In genomic region chr15:25678498-25678865, GRCh38 we compare ENCODE assay signal across 25 cellular contexts.
DNase-seq lines count a peak whose midpoint lies in the region; ATAC-seq, FAIRE-seq and TF ChIP-seq lines count a peak whose summit lies in the region.
"Had no signal": no experiment of that assay in that cellular context is flagged by ENCODE, and none has a peak within 500 bp of the region (broad histone marks: within the 10 kb centered on the region; RNA-seq: fewer than 3 reads in every experiment).

No MANE protein-coding gene starts in this region.

- H3K27me3 ChIP-seq in H1 (replicated peaks in 1 of 4; ENCODE audit: control insufficient read depth in 3 of 4, extremely low read depth in 1 of 4, insufficient read depth in 3 of 4, low read length in 3 of 4) (no peaks in the 10 kb centered on the region), mesenchymal stem cell (ENCODE audit: control insufficient read depth in 1 of 2, insufficient read depth in 1 of 2, low read length in 2 of 2) (no peaks in the 10 kb centered on the region), sigmoid colon (no peaks in the 10 kb centered on the region)
- H3K27me3 ChIP-seq: BLaER1, MG63 had no signal

- H3K79me2 ChIP-seq in H1 (ENCODE audit: control insufficient read depth in 1 of 2, insufficient read depth in 2 of 2, low read length in 2 of 2) = no peaks in the 10 kb centered on the region

- POLR2A ChIA-PET in H1 (lab: Charles Lee; ENCODE audit: partially characterized antibody) = no interaction called here

- H3K14ac ChIP-seq in H1 (ENCODE audit: insufficient read length) (no peak overlapping the region), mesenchymal stem cell (ENCODE audit: low read length in 2 of 2) (no peak overlapping the region)

- H3K4me1 ChIP-seq in H1 (replicated peaks in 1 of 4; ENCODE audit: control insufficient read depth in 3 of 4, insufficient read depth in 4 of 4, low read length in 3 of 4) = peaks cover 0 to 7% (median 3%) of the 10 kb centered on the region in 4 experiments; a peak in 3 of 7 replicates
- peaks cover 14% of the 10 kb centered on the region for H3K4me1 ChIP-seq in mesenchymal stem cell (ENCODE audit: control insufficient read depth, insufficient read depth, low read depth, low read length)
- peaks cover 0 to 31% (median 24%) of the 10 kb centered on the region in 4 donors for H3K4me1 ChIP-seq in sigmoid colon
- H3K4me1 ChIP-seq: BLaER1 had no signal

- H2BK15ac ChIP-seq in H1 (ENCODE audit: low read length) = peak overlapping the region; percentile 36; the same call in 1 of the 2 replicates
- H2BK15ac ChIP-seq in mesenchymal stem cell (ENCODE audit: low read depth, poor library complexity, severe bottlenecking) = no peak overlapping the region

- TF ChIP-seq RAD21 in H1 (IDR thresholded peaks at IDR 0.05 in 1 of 2, conservative IDR thresholded peaks at IDR 0.05 in 1 of 2; ENCODE audit: low read depth in 2 of 2, low read length in 2 of 2) = no peak

- H3K4me3 ChIP-seq in H1 (ENCODE audit: extremely low read depth in 1 of 4, insufficient read depth in 2 of 4, low read depth in 3 of 4, low read length in 4 of 4) (no peak overlapping the region), mesenchymal stem cell (ENCODE audit: insufficient read depth in 1 of 2, low read depth in 1 of 2, low read length in 2 of 2) (no peak overlapping the region), sigmoid colon (no peak overlapping the region)
- H3K4me3 ChIP-seq: BLaER1, GM12878, MG63, PC-9 had no signal

- H2BK5ac ChIP-seq in H1 (ENCODE audit: low read depth, low read length) = no peak overlapping the region
- H2BK5ac ChIP-seq in mesenchymal stem cell (ENCODE audit: low read depth, low read length, poor library complexity, severe bottlenecking) = no peak overlapping the region

- no peaks in the 10 kb centered on the region for H3K36me3 ChIP-seq in H1 (ENCODE audit: control insufficient read depth in 2 of 4, insufficient read depth in 4 of 4, low read length in 3 of 4)
- peaks cover 0 to 44% of the 10 kb centered on the region in 2 experiments for H3K36me3 ChIP-seq in mesenchymal stem cell (ENCODE audit: control insufficient read depth in 1 of 2, insufficient read depth in 2 of 2, low read depth in 1 of 2, low read length in 2 of 2)
- H3K36me3 ChIP-seq in sigmoid colon = peaks cover 0 to 16% (median 6%) of the 10 kb centered on the region in 4 donors
- H3K36me3 ChIP-seq: MG63 had no signal

- H3K9me3 ChIP-seq in H1 (ENCODE audit: insufficient read depth in 2 of 2, low read depth in 1 of 2, low read length in 1 of 2) (no peaks in the 10 kb centered on the region), mesenchymal stem cell (ENCODE audit: control insufficient read depth, low read length) (no peaks in the 10 kb centered on the region), sigmoid colon (no peaks in the 10 kb centered on the region)
- H3K9me3 ChIP-seq: BLaER1, MG63 had no signal

- no peak overlapping the region for H2AFZ ChIP-seq in H1 (ENCODE audit: low read length)
- no peak overlapping the region for H2AFZ ChIP-seq in mesenchymal stem cell (ENCODE audit: low read depth, low read length)
- H2AFZ ChIP-seq: PC-9 had no signal

- H3K23ac ChIP-seq in H1 (ENCODE audit: insufficient read length) (no peak overlapping the region), mesenchymal stem cell (ENCODE audit: low read length in 2 of 2) (no peak overlapping the region)

- no peak overlapping the region for H2BK120ac ChIP-seq in H1 (replicated peaks; ENCODE audit: low read depth, low read length)
- H2BK120ac ChIP-seq in mesenchymal stem cell (ENCODE audit: low read depth, low read length) = no peak overlapping the region

- DNase-seq in H1 (ENCODE audit: low read depth in 1 of 2, low spot score in 2 of 2) (no peak), mesenchymal stem cell (no peak), sigmoid colon (peak; percentile 12), NCI-H1930 (lab: John Stamatoyannopoulos, UW) (no peak)
- no peak for DNase-seq in stimulated activated CD4-positive, alpha-beta T cell treated with anti-CD3 and anti-CD28 coated beads, Interleukin-4, amount 100 ng/mL, for 1 hour
- DNase-seq in stimulated activated CD4-positive, alpha-beta T cell treated with anti-CD3 and anti-CD28 coated beads, Interleukin-1b, Interleukin-23, amount 100 ng/mL, for 48 hours = no peak
- DNase-seq: CD4-positive, alpha-beta T cell; COR-L47; DND-41; H9; HFFc6; Karpas-422; MG63; NCI-H1092; NCI-H1436; NCI-H187 treated with DMSO at 0.1 percent for 48 hours; NCI-H226; NCI-H510A treated with DMSO at 0.1 percent for 48 hours; NCI-H748 treated with DMSO at 0.1 percent for 48 hours; PC-9; SIG-M5 had no signal

- intact Hi-C loops in sigmoid colon (cut with DNase I) = loop anchor here (10.0 kb wide), 1 partner anchor 186 kb away; the partner anchor contains the start of gene ATP10A

- H2BK12ac ChIP-seq in H1 (ENCODE audit: low read depth, low read length) (0 out of 2 replicates have a peak overlapping the region, but pooled peaks have one; percentile 20), mesenchymal stem cell (ENCODE audit: low read length in 2 of 2) (no peak overlapping the region)

- H4K20me1 ChIP-seq in H1 (replicated peaks in 1 of 2; ENCODE audit: control insufficient read depth in 1 of 2, insufficient read depth in 2 of 2, low read length in 2 of 2) = no peaks in the 10 kb centered on the region
- H4K20me1 ChIP-seq: BLaER1 had no signal

- H3K4me2 ChIP-seq in H1 (ENCODE audit: insufficient read depth in 1 of 2, low read depth in 2 of 2, low read length in 2 of 2) = no peak overlapping the region
- no peak overlapping the region for H3K4me2 ChIP-seq in mesenchymal stem cell (ENCODE audit: low read length, poor library complexity, severe bottlenecking)
- H3K4me2 ChIP-seq: BLaER1, PC-9 had no signal

- no peak overlapping the region for H3K27ac ChIP-seq in H1 (ENCODE audit: low read depth, low read length)
- H3K27ac ChIP-seq in mesenchymal stem cell (ENCODE audit: low read length, poor library complexity, severe bottlenecking) = peak overlapping the region; percentile 45
- no peak overlapping the region for H3K27ac ChIP-seq in sigmoid colon
- H3K27ac ChIP-seq: BLaER1, PC-9, RWPE1 had no signal

- 89% methylated on average over 7 of the region's 7 CpGs; no CpG with 5 or more reads in 1 of the 2 experiments for WGBS in H1 (ENCODE audit: extremely low coverage in 1 of 2, insufficient coverage in 1 of 2, insufficient read length in 1 of 2, insufficient replicate concordance in 2 of 2, low coverage in 1 of 2, low lambda C conversion rate in 2 of 2, missing lambda C conversion rate in 1 of 2), 2 experiments
- WGBS in mesenchymal stem cell = 78% methylated on average over 7 of the region's 7 CpGs
- 80 to 90% methylated on average over 7 of the region's 7 CpGs for WGBS in sigmoid colon, 2 donors

- no peak for FAIRE-seq in H1 (lab: Jason Lieb, UNC)
- FAIRE-seq: GM12878 had no signal

- no peak overlapping the region for H2AK5ac ChIP-seq in H1 (ENCODE audit: low read depth, low read length)
- no peak overlapping the region for H2AK5ac ChIP-seq in mesenchymal stem cell (ENCODE audit: low read length, severe bottlenecking)

- no peak overlapping the region for H3K56ac ChIP-seq in H1 (replicated peaks; ENCODE audit: insufficient read length, low read depth, low read length)

- no peak overlapping the region for H3K18ac ChIP-seq in H1 (ENCODE audit: extremely low read depth, low read length)
- no peak overlapping the region for H3K18ac ChIP-seq in mesenchymal stem cell (ENCODE audit: low read depth in 1 of 2, low read length in 2 of 2)

- CTCF ChIA-PET in H1 (lab: Charles Lee; ENCODE audit: partially characterized antibody) = interaction anchor here (1.1 kb wide), 1 partner anchor 11 kb away, joined by 3 read pairs; no protein-coding TSS in a partner anchor

- ATAC-seq in HG03097 (IDR thresholded peaks at IDR 0.05; ENCODE audit: low FRiP score, unreplicated experiment) = no peak
- ATAC-seq: GM12878 had no signal

- TF ChIP-seq CTCF in H1 (IDR thresholded peaks at IDR 0.05; ENCODE audit: control extremely low read depth in 1 of 3, insufficient read depth in 1 of 3, low read depth in 1 of 3, low read length in 3 of 3) (no peak), sigmoid colon (IDR thresholded peaks at IDR 0.05) (no peak)

- H4K5ac ChIP-seq in H1 (ENCODE audit: insufficient read length, low read depth, low read length) = no peak overlapping the region

- H4K91ac ChIP-seq in H1 (replicated peaks; ENCODE audit: insufficient read length, low read length) (no peak overlapping the region), mesenchymal stem cell (ENCODE audit: low read length) (no peak overlapping the region)

- TF ChIP-seq EP300 in H1 (IDR thresholded peaks at IDR 0.05; ENCODE audit: borderline replicate concordance in 1 of 2, low read depth in 2 of 2, low read length in 2 of 2) (no peak), sigmoid colon (IDR thresholded peaks at IDR 0.05) (no peak)

- no peak overlapping the region for H3K9ac ChIP-seq in H1 (replicated peaks in 1 of 4; ENCODE audit: extremely low read depth in 1 of 4, low read depth in 3 of 4, low read length in 3 of 4)
- H3K9ac ChIP-seq in mesenchymal stem cell (ENCODE audit: low read length) = no peak overlapping the region
- H3K9ac ChIP-seq: BLaER1 had no signal

- H4K8ac ChIP-seq in H1 (ENCODE audit: extremely low read depth, insufficient read depth, low read length) = 0 out of 2 replicates have a peak overlapping the region, but pooled peaks have one; percentile 10
- no peak overlapping the region for H4K8ac ChIP-seq in mesenchymal stem cell (ENCODE audit: low read length)

- TF ChIP-seq POLR2A in H1 (IDR thresholded peaks at IDR 0.05; ENCODE audit: control extremely low read depth in 1 of 2, low read depth in 2 of 2, low read length in 2 of 2) = no peak
- no peak for TF ChIP-seq POLR2A in sigmoid colon (IDR thresholded peaks at IDR 0.05)

- H2BK20ac ChIP-seq in H1 (ENCODE audit: low read length) = peak overlapping the region; percentile 48; the same call in 1 of the 2 replicates

- no peak overlapping the region for H3K4ac ChIP-seq in H1 (replicated peaks; ENCODE audit: insufficient read length, low read depth, low read length)
- no peak overlapping the region for H3K4ac ChIP-seq in mesenchymal stem cell (ENCODE audit: low read depth in 1 of 2, low read length in 2 of 2)

- H3K79me1 ChIP-seq in H1 (ENCODE audit: low read depth, low read length) = no peaks in the 10 kb centered on the region
- H3K79me1 ChIP-seq in mesenchymal stem cell (replicated peaks; ENCODE audit: low read length, poor library complexity, severe bottlenecking) = no peaks in the 10 kb centered on the region

- H3K23me2 ChIP-seq in H1 (ENCODE audit: low read depth, low read length) = no peaks in the 10 kb centered on the region

TF ChIP-seq in H1, 55 proteins besides CTCF, POLR2A, EP300 and RAD21 (continues in another document):
- TF ChIP-seq CTBP2 (IDR thresholded peaks at IDR 0.05; ENCODE audit: borderline replicate concordance, insufficient read depth, insufficient read length, low read length) (no peak), SIN3A (conservative IDR thresholded peaks at IDR 0.05 in 1 of 2, IDR thresholded peaks at IDR 0.05 in 1 of 2; ENCODE audit: low read depth in 1 of 2, low read length in 2 of 2) (no peak), SAP30 (IDR thresholded peaks at IDR 0.05; ENCODE audit: insufficient read depth, insufficient replicate concordance, low read length) (no peak), TCF12 (IDR thresholded peaks at IDR 0.05; ENCODE audit: low read depth, low read length) (no peak)
